In genomic region chr17:30323895-30324319, GRCh38 we compare ENCODE assay signal across 1 cellular context.
TF ChIP-seq lines count a peak whose summit lies in the region.

No MANE protein-coding gene starts in this region.

TF ChIP-seq in WTC11, 78 proteins besides CTCF, POLR2A, EP300 and RAD21 (continued from another document):
- TF ChIP-seq ZNF532 (CRISPR knock-in tag; IDR thresholded peaks at IDR 0.05; ENCODE audit: borderline replicate concordance), result no peak
- no peak for TF ChIP-seq NR1H2 (CRISPR knock-in tag; IDR thresholded peaks at IDR 0.05)
- no peak for TF ChIP-seq TEAD4 (CRISPR knock-in tag; IDR thresholded peaks at IDR 0.05)
- no peak for TF ChIP-seq PREB (CRISPR knock-in tag; IDR thresholded peaks at IDR 0.05; ENCODE audit: borderline replicate concordance)
- no peak for TF ChIP-seq MXD4 (CRISPR knock-in tag; IDR thresholded peaks at IDR 0.05; ENCODE audit: borderline replicate concordance)
- no peak for TF ChIP-seq USF1 (CRISPR knock-in tag; IDR thresholded peaks at IDR 0.05)
- TF ChIP-seq ZBTB21 (CRISPR knock-in tag; IDR thresholded peaks at IDR 0.05; ENCODE audit: borderline replicate concordance), result no peak
- TF ChIP-seq ZNF281 (CRISPR knock-in tag; IDR thresholded peaks at IDR 0.05), result no peak
- TF ChIP-seq ETV6 (CRISPR knock-in tag; IDR thresholded peaks at IDR 0.05), result no peak
- TF ChIP-seq ZNF121 (CRISPR knock-in tag; IDR thresholded peaks at IDR 0.05), result no peak
